Comparison of ENCODE assay signal across 1 cellular context in genomic region chrX:145843196-145843595, GRCh38.
TF ChIP-seq lines count a peak whose summit lies in the region.

No MANE protein-coding gene starts in this region.

TF ChIP-seq in WTC11, 78 proteins besides CTCF, POLR2A, EP300 and RAD21 (continued from another document):
- TF ChIP-seq, protein P1, sequence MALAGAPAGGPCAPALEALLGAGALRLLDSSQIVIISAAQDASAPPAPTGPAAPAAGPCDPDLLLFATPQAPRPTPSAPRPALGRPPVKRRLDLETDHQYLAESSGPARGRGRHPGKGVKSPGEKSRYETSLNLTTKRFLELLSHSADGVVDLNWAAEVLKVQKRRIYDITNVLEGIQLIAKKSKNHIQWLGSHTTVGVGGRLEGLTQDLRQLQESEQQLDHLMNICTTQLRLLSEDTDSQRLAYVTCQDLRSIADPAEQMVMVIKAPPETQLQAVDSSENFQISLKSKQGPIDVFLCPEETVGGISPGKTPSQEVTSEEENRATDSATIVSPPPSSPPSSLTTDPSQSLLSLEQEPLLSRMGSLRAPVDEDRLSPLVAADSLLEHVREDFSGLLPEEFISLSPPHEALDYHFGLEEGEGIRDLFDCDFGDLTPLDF (CRISPR knock-in tag; IDR thresholded peaks at IDR 0.05) = no peak
- TF ChIP-seq, protein P2, sequence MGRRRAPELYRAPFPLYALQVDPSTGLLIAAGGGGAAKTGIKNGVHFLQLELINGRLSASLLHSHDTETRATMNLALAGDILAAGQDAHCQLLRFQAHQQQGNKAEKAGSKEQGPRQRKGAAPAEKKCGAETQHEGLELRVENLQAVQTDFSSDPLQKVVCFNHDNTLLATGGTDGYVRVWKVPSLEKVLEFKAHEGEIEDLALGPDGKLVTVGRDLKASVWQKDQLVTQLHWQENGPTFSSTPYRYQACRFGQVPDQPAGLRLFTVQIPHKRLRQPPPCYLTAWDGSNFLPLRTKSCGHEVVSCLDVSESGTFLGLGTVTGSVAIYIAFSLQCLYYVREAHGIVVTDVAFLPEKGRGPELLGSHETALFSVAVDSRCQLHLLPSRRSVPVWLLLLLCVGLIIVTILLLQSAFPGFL (CRISPR knock-in tag; IDR thresholded peaks at IDR 0.05; ENCODE audit: borderline replicate concordance) = no peak
- TF ChIP-seq OVOL2 (CRISPR knock-in tag; IDR thresholded peaks at IDR 0.05; ENCODE audit: borderline replicate concordance) (no peak), ZNF263 (CRISPR knock-in tag; IDR thresholded peaks at IDR 0.05; ENCODE audit: low read depth) (no peak)
- TF ChIP-seq, protein P3, sequence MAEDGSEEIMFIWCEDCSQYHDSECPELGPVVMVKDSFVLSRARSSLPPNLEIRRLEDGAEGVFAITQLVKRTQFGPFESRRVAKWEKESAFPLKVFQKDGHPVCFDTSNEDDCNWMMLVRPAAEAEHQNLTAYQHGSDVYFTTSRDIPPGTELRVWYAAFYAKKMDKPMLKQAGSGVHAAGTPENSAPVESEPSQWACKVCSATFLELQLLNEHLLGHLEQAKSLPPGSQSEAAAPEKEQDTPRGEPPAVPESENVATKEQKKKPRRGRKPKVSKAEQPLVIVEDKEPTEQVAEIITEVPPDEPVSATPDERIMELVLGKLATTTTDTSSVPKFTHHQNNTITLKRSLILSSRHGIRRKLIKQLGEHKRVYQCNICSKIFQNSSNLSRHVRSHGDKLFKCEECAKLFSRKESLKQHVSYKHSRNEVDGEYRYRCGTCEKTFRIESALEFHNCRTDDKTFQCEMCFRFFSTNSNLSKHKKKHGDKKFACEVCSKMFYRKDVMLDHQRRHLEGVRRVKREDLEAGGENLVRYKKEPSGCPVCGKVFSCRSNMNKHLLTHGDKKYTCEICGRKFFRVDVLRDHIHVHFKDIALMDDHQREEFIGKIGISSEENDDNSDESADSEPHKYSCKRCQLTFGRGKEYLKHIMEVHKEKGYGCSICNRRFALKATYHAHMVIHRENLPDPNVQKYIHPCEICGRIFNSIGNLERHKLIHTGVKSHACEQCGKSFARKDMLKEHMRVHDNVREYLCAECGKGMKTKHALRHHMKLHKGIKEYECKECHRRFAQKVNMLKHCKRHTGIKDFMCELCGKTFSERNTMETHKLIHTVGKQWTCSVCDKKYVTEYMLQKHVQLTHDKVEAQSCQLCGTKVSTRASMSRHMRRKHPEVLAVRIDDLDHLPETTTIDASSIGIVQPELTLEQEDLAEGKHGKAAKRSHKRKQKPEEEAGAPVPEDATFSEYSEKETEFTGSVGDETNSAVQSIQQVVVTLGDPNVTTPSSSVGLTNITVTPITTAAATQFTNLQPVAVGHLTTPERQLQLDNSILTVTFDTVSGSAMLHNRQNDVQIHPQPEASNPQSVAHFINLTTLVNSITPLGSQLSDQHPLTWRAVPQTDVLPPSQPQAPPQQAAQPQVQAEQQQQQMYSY (CRISPR knock-in tag; IDR thresholded peaks at IDR 0.05) = no peak
